Comparison of ENCODE assay signal across 8 cellular contexts in the genomic region with DNA sequence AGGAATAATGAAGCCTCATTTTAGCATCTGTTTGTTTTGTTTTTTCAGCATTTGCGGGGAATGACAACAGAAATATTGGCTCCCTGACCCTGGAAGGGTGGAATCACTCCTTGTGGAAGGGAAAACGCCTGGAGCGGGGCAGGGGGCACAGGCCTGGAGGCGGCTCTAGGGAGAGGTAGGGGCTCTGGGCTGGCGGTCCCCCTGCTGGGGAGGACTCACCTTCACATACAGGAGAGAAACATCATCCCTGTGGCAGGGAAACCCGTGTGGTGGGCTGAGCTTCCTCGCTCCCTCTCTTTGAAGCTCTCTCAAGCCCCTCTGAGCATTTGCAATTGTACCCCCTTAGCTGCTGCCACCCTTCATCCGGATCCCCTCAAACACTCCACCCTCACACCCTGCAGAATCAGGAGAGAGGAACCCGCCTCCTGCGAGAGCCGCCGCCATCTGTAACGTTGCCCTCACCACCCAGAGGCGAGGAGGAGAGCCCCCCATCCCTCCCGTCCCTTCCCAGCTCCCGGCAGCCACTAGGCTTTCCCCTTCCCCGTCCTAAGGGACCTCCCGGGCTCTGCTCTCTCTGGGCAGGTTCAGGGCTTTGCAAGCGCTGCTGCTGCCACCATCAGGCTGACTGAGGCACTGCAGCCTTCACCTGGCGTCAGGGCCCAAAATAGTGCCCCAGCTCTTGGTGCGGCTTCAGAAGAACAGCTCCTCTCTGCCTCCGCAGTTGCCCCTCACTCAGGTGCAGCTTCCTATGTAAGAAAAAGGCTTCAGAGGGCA. TPM values are rescaled to one million over a fixed set of nuclear protein-coding genes. Genes with fewer than 3 reads are reported as not detected.
DNase-seq lines count a peak whose midpoint lies in the region; ATAC-seq and TF ChIP-seq lines count a peak whose summit lies in the region.

No MANE protein-coding gene starts in this region.

- CTCF ChIA-PET in activated naive CD4-positive, alpha-beta T cell treated with anti-CD3 and anti-CD28 coated beads, Interleukin-2, amount 10 ng/mL, durations not matched to agents 7 days and 5 days (lab: Charles Lee), result interaction anchor here (0.7 to 2.2 kb wide), 10 partner anchors 10 to 679 kb away, joined by 3 to 11 read pairs (median 4); partner anchors contain the start of gene KIRREL3

- H3K27ac ChIP-seq in RWPE2 (ENCODE audit: poor library complexity, severe bottlenecking), result no peak overlapping the region

- no peaks in the 10 kb centered on the region for H3K4me1 Mint-ChIP-seq in activated naive CD4-positive, alpha-beta T cell treated with anti-CD3 and anti-CD28 coated beads, Interleukin-2, amount 10 ng/mL, durations not matched to agents 7 days and 5 days

- DNase-seq in DMS53 treated with DMSO at 0.1 percent for 48 hours (lab: John Stamatoyannopoulos, UW; ENCODE audit: unreplicated experiment) (peak; percentile 9), LHCN-M2 (ENCODE audit: low read depth) (peak; percentile 72), RWPE2 (ENCODE audit: low spot score) (no peak), Right ventricle myocardium inferior (ENCODE audit: missing footprints) (peak; percentile 72), posterior cingulate gyrus (peak; percentile 71 to 98 (median 89))
- DNase-seq in activated naive CD4-positive, alpha-beta T cell treated with anti-CD3 and anti-CD28 coated beads, Interleukin-2, amount 10 ng/mL, durations not matched to agents 7 days and 5 days, result peak; percentile 69

- intact Hi-C loops in Right ventricle myocardium inferior (cut with DNase I) (loop anchor here (5.0 kb wide), 3 partner anchors 273 to 683 kb away; no protein-coding TSS in a partner anchor), posterior cingulate gyrus (cut with DNase I) (loop anchor here (2.0 to 10.0 kb wide), 4 partner anchors 98 to 545 kb away; no protein-coding TSS in a partner anchor)

- no peak overlapping the region for H3K4me3 Mint-ChIP-seq in activated naive CD4-positive, alpha-beta T cell treated with anti-CD3 and anti-CD28 coated beads, Interleukin-2, amount 10 ng/mL, durations not matched to agents 7 days and 5 days

- no peak overlapping the region for H3K4me3 ChIP-seq in RWPE2 (ENCODE audit: severe bottlenecking)

- ATAC-seq in GM21529 (IDR thresholded peaks at IDR 0.05; ENCODE audit: unreplicated experiment) (peak; percentile 85), RWPE2 (ENCODE audit: low read depth) (peak; percentile 78), Right ventricle myocardium inferior (peak; percentile 76), GM18519 (IDR thresholded peaks at IDR 0.05; ENCODE audit: low FRiP score, unreplicated experiment) (no peak)

- no peaks in the 10 kb centered on the region for H3K9me3 ChIP-seq in RWPE2 (ENCODE audit: severe bottlenecking)

- peaks cover 5% of the 10 kb centered on the region for H3K27me3 Mint-ChIP-seq in activated naive CD4-positive, alpha-beta T cell treated with anti-CD3 and anti-CD28 coated beads, Interleukin-2, amount 10 ng/mL, durations not matched to agents 7 days and 5 days

- H3K36me3 Mint-ChIP-seq in activated naive CD4-positive, alpha-beta T cell treated with anti-CD3 and anti-CD28 coated beads, Interleukin-2, amount 10 ng/mL, durations not matched to agents 7 days and 5 days, result no peaks in the 10 kb centered on the region

- H3K27ac Mint-ChIP-seq in activated naive CD4-positive, alpha-beta T cell treated with anti-CD3 and anti-CD28 coated beads, Interleukin-2, amount 10 ng/mL, durations not matched to agents 7 days and 5 days, result no peak overlapping the region

- H3K36me3 ChIP-seq in RWPE2 (ENCODE audit: low read depth), result no peaks in the 10 kb centered on the region

- TF ChIP-seq CTCF in RWPE2 (IDR thresholded peaks at IDR 0.05; ENCODE audit: poor library complexity, severe bottlenecking), result peak; percentile 84

- no peaks in the 10 kb centered on the region for H3K27me3 ChIP-seq in RWPE2 (ENCODE audit: insufficient read depth, poor library complexity, severe bottlenecking)

- no peaks in the 10 kb centered on the region for H3K9me3 Mint-ChIP-seq in activated naive CD4-positive, alpha-beta T cell treated with anti-CD3 and anti-CD28 coated beads, Interleukin-2, amount 10 ng/mL, durations not matched to agents 7 days and 5 days

- H3K4me1 ChIP-seq in RWPE2 (ENCODE audit: insufficient read depth, poor library complexity, severe bottlenecking), result no peaks in the 10 kb centered on the region

RNA-seq across cellular contexts. Expression of gene KIRREL3, which starts 10.4 kb away (rescaled TPM):
- total RNA-seq in LHCN-M2 (2014; rRNA removed) (2.1 and 2.8 TPM in 2 replicates), Right ventricle myocardium inferior (0.24 TPM)
- 14.2 TPM for polyA plus RNA-seq in LHCN-M2 (2012)
